1 cellular context compared by ENCODE assay signal in genomic region chr17:37483311-37484039, GRCh38.
TF ChIP-seq lines count a peak whose summit lies in the region.

No MANE protein-coding gene starts in this region.

TF ChIP-seq in SK-N-SH, 30 proteins besides CTCF, POLR2A, EP300 and RAD21 (continued from another document):
- no peak for TF ChIP-seq MXI1 (IDR thresholded peaks at IDR 0.05; ENCODE audit: low read depth, low read length)
- no peak for TF ChIP-seq USF2 (IDR thresholded peaks at IDR 0.05; ENCODE audit: borderline replicate concordance, low read depth, low read length)
- TF ChIP-seq TAF1 (IDR thresholded peaks at IDR 0.05; ENCODE audit: borderline replicate concordance, low read depth, low read length) = no peak
